In the genomic region with DNA sequence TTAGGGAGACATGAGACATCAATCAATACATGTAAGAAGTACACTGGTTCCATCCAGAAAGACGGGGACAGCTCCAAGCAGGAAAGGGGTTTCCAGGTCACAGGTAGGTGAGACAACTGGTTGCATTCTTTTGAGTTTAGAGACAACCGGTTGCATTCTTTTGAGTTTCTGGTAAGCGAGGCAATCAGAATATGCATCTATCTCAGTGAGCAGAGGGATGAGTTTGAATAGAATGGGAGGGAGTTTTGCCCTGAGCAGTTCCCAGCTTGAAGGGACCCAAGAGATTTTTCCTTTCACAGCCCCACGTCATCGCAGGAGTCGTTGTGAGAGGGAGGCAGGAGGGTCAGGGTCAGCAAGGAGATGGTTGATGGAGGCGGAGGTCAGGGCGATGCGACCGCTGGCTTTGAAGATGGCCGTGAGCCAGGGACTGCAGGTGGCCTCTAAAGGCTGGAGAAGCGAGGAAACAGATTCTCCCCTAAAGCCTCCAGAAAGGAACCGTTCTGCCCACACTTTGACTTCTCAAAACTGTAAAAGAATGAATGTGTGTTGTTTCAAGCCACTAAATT, we compare ENCODE assay signal across 14 cellular contexts. TPM values are rescaled to one million over a fixed set of nuclear protein-coding genes. Genes with fewer than 3 reads are reported as not detected.
DNase-seq lines count a peak whose midpoint lies in the region; ATAC-seq, FAIRE-seq and TF ChIP-seq lines count a peak whose summit lies in the region.
"Had no signal": no experiment of that assay in that cellular context is flagged by ENCODE, and none has a peak within 500 bp of the region (broad histone marks: within the 10 kb centered on the region; RNA-seq: fewer than 3 reads in every experiment).

No MANE protein-coding gene starts in this region.

- in situ Hi-C loops in GM12878 (cut with MboI) = no loop called here

- TF ChIP-seq RAD21 in GM12878 (IDR thresholded peaks at IDR 0.05; ENCODE audit: insufficient read depth, low read depth, low read length) = no peak

- peak; percentile 41 for FAIRE-seq in GM12878 (lab: Jason Lieb, UNC)
- FAIRE-seq: colon, HepG2 had no signal

- TF ChIP-seq POLR2A in GM12878 (IDR thresholded peaks at IDR 0.05; ENCODE audit: low read depth, low read length) = no peak
- TF ChIP-seq POLR2A in gastroesophageal sphincter (IDR thresholded peaks at IDR 0.05) = no peak

- RAD21 ChIA-PET in GM12878 (lab: Charles Lee; ENCODE audit: unreplicated experiment) = interaction anchor here (0.8 to 3.0 kb wide), 13 partner anchors 10 to 114 kb away, joined by 3 to 45 read pairs (median 5); a partner anchor contains a TSS

- peak overlapping the region; percentile 80 to 97 (median 89) for H3K4me2 ChIP-seq in BLaER1 treated with 17β-estradiol and CSF1 and Interleukin-3, amounts not matched to agents 10 nM and 100 nM
- H3K4me2 ChIP-seq in GM12878 (ENCODE audit: control insufficient read depth, insufficient read depth) = peak overlapping the region; percentile 92
- H3K4me2 ChIP-seq: SK-N-SH had no signal

- TF ChIP-seq EP300 in GM12878 (IDR thresholded peaks at IDR 0.05; ENCODE audit: borderline replicate concordance in 1 of 2, control insufficient read depth in 1 of 2, low read depth in 2 of 2, low read length in 2 of 2) (no peak), gastroesophageal sphincter (IDR thresholded peaks at IDR 0.05) (no peak)

- TF ChIP-seq CTCF in GM12878 (IDR thresholded peaks at IDR 0.05 in 2 of 3, conservative IDR thresholded peaks at IDR 0.05 in 1 of 3; ENCODE audit: control insufficient read depth in 2 of 3, extremely low read depth in 1 of 3, insufficient read depth in 1 of 3, low read depth in 3 of 3, low read length in 3 of 3) = no peak
- TF ChIP-seq CTCF in gastroesophageal sphincter (IDR thresholded peaks at IDR 0.05) = no peak

- intact Hi-C loops in GM12878 (cut with micrococcal nuclease; ENCODE audit: unreplicated experiment) = no loop called here

- no peak for DNase-seq in GM12878 (ENCODE audit: low read depth, low spot score)
- DNase-seq in inferior parietal cortex (ENCODE audit: extremely low spot score) = no peak
- DNase-seq: NCI-H345, SK-N-SH had no signal

- no peaks in the 10 kb centered on the region; the same call in 1 of the 2 replicates for H3K79me2 ChIP-seq in GM12878 (ENCODE audit: control insufficient read depth, insufficient read depth, low read length)

- SMC1A ChIA-PET in GM12878 (lab: Charles Lee; ENCODE audit: uncharacterized antibody, unreplicated experiment) = interaction anchor here (0.8 to 4.6 kb wide), 13 partner anchors 11 to 116 kb away, joined by 3 to 45 read pairs (median 4); a partner anchor contains a TSS

- H3K27ac ChIP-seq in BLaER1 treated with 17β-estradiol and CSF1 and Interleukin-3, amounts not matched to agents 10 nM and 100 nM = peak overlapping the region; percentile 11 to 100 (median 98); a peak in 21 of 22 replicates
- H3K27ac ChIP-seq in GM12878 (ENCODE audit: control insufficient read depth, insufficient read depth) = peak overlapping the region; percentile 97
- H3K27ac ChIP-seq in gastroesophageal sphincter = no peak overlapping the region

- POLR2A ChIA-PET in GM12878 (lab: Charles Lee) = interaction anchor here (0.9 to 2.5 kb wide), 13 partner anchors 9 to 74 kb away, joined by 3 to 15 read pairs (median 4); a partner anchor contains a TSS

- H4K20me1 ChIP-seq in BLaER1 treated with 17β-estradiol and CSF1 and Interleukin-3, amounts not matched to agents 10 nM and 100 nM = no peaks in the 10 kb centered on the region
- H4K20me1 ChIP-seq in GM12878 (ENCODE audit: control insufficient read depth, insufficient read depth) = no peaks in the 10 kb centered on the region

- H3K9me3 ChIP-seq in BLaER1 treated with 17β-estradiol and CSF1 and Interleukin-3, amounts not matched to agents 10 nM and 100 nM (replicated peaks in 1 of 11) = peaks cover 0 to 25% (median 0%) of the 10 kb centered on the region in 11 experiments; a peak in 7 of 22 replicates
- no peaks in the 10 kb centered on the region for H3K9me3 ChIP-seq in GM12878 (replicated peaks; ENCODE audit: control insufficient read depth, insufficient read depth, low read length)
- peaks cover 0 to 6% (median 0%) of the 10 kb centered on the region in 3 donors for H3K9me3 ChIP-seq in gastroesophageal sphincter
- H3K9me3 ChIP-seq: HAP-1, SK-N-SH had no signal

- 10% methylated on average over 13 of the region's 13 CpGs for WGBS in GM12878 (ENCODE audit: insufficient coverage, insufficient replicate concordance, low lambda C conversion rate, missing lambda C conversion rate)
- WGBS in gastroesophageal sphincter (ENCODE audit: low coverage in 1 of 2), 2 donors = 40 to 59% methylated on average over 1 to 13 of the region's 13 CpGs

- BruUV-seq in GM12878 (replicated peaks; lab: Mats Ljungman, UMichigan) = no TSS peak

- H3K27me3 ChIP-seq in BLaER1 treated with 17β-estradiol and CSF1 and Interleukin-3, amounts not matched to agents 10 nM and 100 nM = no peaks in the 10 kb centered on the region
- H3K27me3 ChIP-seq in GM12878 (replicated peaks in 1 of 2; ENCODE audit: control insufficient read depth in 2 of 2, insufficient read depth in 2 of 2, low read length in 1 of 2) (no peaks in the 10 kb centered on the region), gastroesophageal sphincter (peaks cover 34% of the 10 kb centered on the region)

- peak overlapping the region; percentile 51; the same call in 1 of the 2 replicates for H2AFZ ChIP-seq in GM12878 (ENCODE audit: control insufficient read depth, low read depth, low read length)

- CTCF ChIA-PET in GM12878 (lab: Yijun Ruan, JAX) = interaction anchor here (1.0 to 4.0 kb wide), 10 partner anchors 18 to 114 kb away, joined by 3 to 20 read pairs (median 4); no protein-coding TSS in a partner anchor

- H3K9ac ChIP-seq in BLaER1 treated with 17β-estradiol and CSF1 and Interleukin-3, amounts not matched to agents 10 nM and 100 nM = peak overlapping the region; percentile 31 to 96 (median 87); a peak in 21 of 22 replicates
- peak overlapping the region; percentile 73 for H3K9ac ChIP-seq in GM12878 (ENCODE audit: control insufficient read depth, insufficient read depth, low read length)
- H3K9ac ChIP-seq: SK-N-SH had no signal

- ATAC-seq in GM19328 (IDR thresholded peaks at IDR 0.05; ENCODE audit: unreplicated experiment) (peak; percentile 38), HG03354 (IDR thresholded peaks at IDR 0.05; ENCODE audit: poor library complexity, severe bottlenecking, unreplicated experiment) (peak; percentile 24), GM12878 (no peak; the same call in 1 of the 3 replicates), GM18511 (IDR thresholded peaks at IDR 0.05; ENCODE audit: unreplicated experiment) (no peak), gastroesophageal sphincter (no peak), HG02852 (IDR thresholded peaks at IDR 0.05; ENCODE audit: unreplicated experiment) (no peak)
- ATAC-seq: HepG2 had no signal

- H3K36me3 ChIP-seq in BLaER1 treated with 17β-estradiol and CSF1 and Interleukin-3, amounts not matched to agents 10 nM and 100 nM = peaks cover 0 to 48% (median 3%) of the 10 kb centered on the region in 11 experiments; a peak in 7 of 22 replicates
- H3K36me3 ChIP-seq in GM12878 (ENCODE audit: control insufficient read depth in 2 of 2, insufficient read depth in 2 of 2, low read length in 1 of 2) = no peaks in the 10 kb centered on the region
- no peaks in the 10 kb centered on the region for H3K36me3 ChIP-seq in gastroesophageal sphincter
- H3K36me3 ChIP-seq: HAP-1 had no signal

- peak overlapping the region in 7 of 10 experiments; percentile 14 to 62 (median 46); a peak in 13 of 20 replicates for H3K4me3 ChIP-seq in BLaER1 treated with 17β-estradiol and CSF1 and Interleukin-3, amounts not matched to agents 10 nM and 100 nM
- peak overlapping the region; percentile 36; the same call in 1 of the 2 replicates for H3K4me3 ChIP-seq in GM12878
- no peak overlapping the region for H3K4me3 ChIP-seq in gastroesophageal sphincter
- H3K4me3 ChIP-seq: HAP-1 had no signal

- peaks cover 66 to 100% (median 100%) of the 10 kb centered on the region in 10 experiments for H3K4me1 ChIP-seq in BLaER1 treated with 17β-estradiol and CSF1 and Interleukin-3, amounts not matched to agents 10 nM and 100 nM
- H3K4me1 ChIP-seq in GM12878 (ENCODE audit: control insufficient read depth, insufficient read depth, low read length) (peaks cover 54% of the 10 kb centered on the region), gastroesophageal sphincter (no peaks in the 10 kb centered on the region)
- H3K4me1 ChIP-seq: HAP-1 had no signal

TF ChIP-seq in GM12878, 131 proteins besides CTCF, POLR2A, EP300 and RAD21 (continues in another document):
- no peak for TF ChIP-seq SMAD1 (IDR thresholded peaks at IDR 0.05; ENCODE audit: low read depth, partially characterized antibody)
- no peak for TF ChIP-seq GATAD2B (conservative IDR thresholded peaks at IDR 0.05; ENCODE audit: low read depth)
- TF ChIP-seq LARP7 (IDR thresholded peaks at IDR 0.05) = 0 out of 2 replicates have a peak, but pooled peaks have one; percentile 28
- peak; percentile 70 for TF ChIP-seq YY1 (IDR thresholded peaks at IDR 0.05; ENCODE audit: low read depth, low read length)
- 0 out of 2 replicates have a peak, but pooled peaks have one; percentile 41 for TF ChIP-seq POLR2AphosphoS5 (IDR thresholded peaks at IDR 0.05; ENCODE audit: low read length)
- TF ChIP-seq NR2F1 (conservative IDR thresholded peaks at IDR 0.05) = peak; percentile 89

RNA-seq across cellular contexts. Expression of a gene that starts 36.5 kb away (rescaled TPM):
- total RNA-seq in GM12878 (2013; cell fraction: nucleolus; rRNA removed) = 220 and 236 TPM in 2 replicates
- total RNA-seq in GM12878 (2014; rRNA removed) (229 and 237 TPM in 2 replicates), GM12878 (2014; rRNA removed; fragmentation: Illumina TruSeq; extraction: Trizol) (164 and 167 TPM in 2 replicates), GM12878 (2021) (181 and 191 TPM in 2 replicates), gastroesophageal sphincter (10 to 100 TPM in 2 of 4 donors, 1 to 10 TPM in 2; 2.4 to 13.8 (median 9.0) TPM)
- polyA plus RNA-seq in GM12878 (2011; ENCODE audit: low read depth) = 62.7 TPM
- polyA plus RNA-seq in GM12878 (2011; rRNA removed) (220 and 328 TPM in 2 replicates), GM12878 (2014; fragmentation: Illumina TruSeq; extraction: Trizol) (181 and 269 TPM in 2 replicates), GM12878 (2014; fragmentation: Nextera tagmentation; extraction: Ambion mirVana) (10 to 100 TPM; 17.1 to 34.5 TPM), GM12878 (2014; rRNA removed) (179 and 194 TPM in 2 replicates), GM12878 (2016; fragmentation: Nextera tagmentation; extraction: Ambion mirVana) (100 to 1,000 TPM; 104 to 121 TPM)
- 175 and 263 TPM in 2 replicates for polyA plus RNA-seq in GM12878 (2011; cell fraction: cytosol; rRNA removed)
- polyA plus RNA-seq in GM12878 (2011; cell fraction: nucleus; rRNA removed) = 312 and 314 TPM in 2 replicates
- polyA plus RNA-seq in GM12878 (2012) = 116 and 131 TPM in 2 replicates
- 201 and 208 TPM in 2 replicates for polyA minus RNA-seq in GM12878 (2011; rRNA and poly(A)+ RNA removed)
- 109 and 123 TPM in 2 replicates for polyA minus RNA-seq in GM12878 (2011; cell fraction: cytosol; rRNA and poly(A)+ RNA removed)
- 155 and 194 TPM in 2 replicates for polyA minus RNA-seq in GM12878 (2011; cell fraction: nucleus; rRNA and poly(A)+ RNA removed)
- total RNA-seq: HepG2, myocyte had no signal
- polyA plus RNA-seq: HepG2, SK-N-SH had no signal

Comparison
In these comparisons a context has a peak if more than half of its experiments do, and no peak if none do; other contexts are left out.
1. H3K27ac ChIP-seq: peak in BLaER1 treated with 17β-estradiol and CSF1 and Interleukin-3, amounts not matched to agents 10 nM and 100 nM (11 of 11) and GM12878 (single experiment); none in gastroesophageal sphincter (0 of 4).
2. H3K4me3 ChIP-seq: peak in BLaER1 treated with 17β-estradiol and CSF1 and Interleukin-3, amounts not matched to agents 10 nM and 100 nM (7 of 10) and GM12878 (single experiment); none in gastroesophageal sphincter (0 of 2).
3. ATAC-seq: peak in GM19328 (single experiment) and HG03354 (single experiment); none in GM12878 (single experiment), GM18511 (single experiment), gastroesophageal sphincter (single experiment) and HG02852 (single experiment).
4. RNA of a gene that starts 36.5 kb away (total RNA-seq): 164 to 237 TPM in GM12878; 2.4 to 13.8 TPM in gastroesophageal sphincter; every median in the first group is over 10 times any median in the second.